ENCODE assay signal across 10 cellular contexts in genomic region chr13:26558912-26559485, GRCh38. TPM values are rescaled to one million over a fixed set of nuclear protein-coding genes. Genes with fewer than 3 reads are reported as not detected.
DNase-seq lines count a peak whose midpoint lies in the region; ATAC-seq and TF ChIP-seq lines count a peak whose summit lies in the region.
"Had no signal": no experiment of that assay in that cellular context is flagged by ENCODE, and none has a peak within 500 bp of the region (broad histone marks: within the 10 kb centered on the region; RNA-seq: fewer than 3 reads in every experiment).

No MANE protein-coding gene starts in this region.

- peak overlapping the region; percentile 63 for H3K4me3 ChIP-seq in lower lobe of right lung
- H3K4me3 ChIP-seq in A673 (ENCODE audit: low read depth, low read length, poor library complexity, severe bottlenecking) = no peak overlapping the region

- peak overlapping the region; percentile 47 for H3K4me3 Mint-ChIP-seq in activated naive CD8-positive, alpha-beta T cell treated with anti-CD3 and anti-CD28 coated beads, Interleukin-2, amount 10 ng/mL, durations not matched to agents 7 days and 5 days

- peaks cover 3% of the 10 kb centered on the region for H3K27me3 ChIP-seq in lower lobe of right lung (ENCODE audit: low read depth)
- peaks cover 64% of the 10 kb centered on the region for H3K27me3 ChIP-seq in A673 (replicated peaks; ENCODE audit: insufficient read depth, low read depth, low read length, poor library complexity)

- H3K27ac Mint-ChIP-seq in activated naive CD8-positive, alpha-beta T cell treated with anti-CD3 and anti-CD28 coated beads, Interleukin-2, amount 10 ng/mL, durations not matched to agents 7 days and 5 days = no peak overlapping the region

- intact Hi-C loops in lower lobe of right lung (cut with DNase I) (no loop called here), A673 (cut with micrococcal nuclease; ENCODE audit: unreplicated experiment) (no loop called here)

- peaks cover 45% of the 10 kb centered on the region for H3K27me3 Mint-ChIP-seq in activated naive CD8-positive, alpha-beta T cell treated with anti-CD3 and anti-CD28 coated beads, Interleukin-2, amount 10 ng/mL, durations not matched to agents 7 days and 5 days

- POLR2A ChIA-PET in activated naive CD8-positive, alpha-beta T cell treated with anti-CD3 and anti-CD28 coated beads, Interleukin-2, amount 10 ng/mL, durations not matched to agents 7 days and 5 days (lab: Charles Lee) = no interaction called here
- POLR2A ChIA-PET in A673 (lab: Charles Lee; ENCODE audit: low non-redundant PET) = no interaction called here

- H3K9me3 ChIP-seq in ES-I3 (ENCODE audit: control insufficient read depth, insufficient read depth, low read length) (no peaks in the 10 kb centered on the region), lower lobe of right lung (no peaks in the 10 kb centered on the region), A673 (ENCODE audit: low read depth, low read length, poor library complexity, severe bottlenecking) (no peaks in the 10 kb centered on the region)

- no peaks in the 10 kb centered on the region for H3K36me3 Mint-ChIP-seq in activated naive CD8-positive, alpha-beta T cell treated with anti-CD3 and anti-CD28 coated beads, Interleukin-2, amount 10 ng/mL, durations not matched to agents 7 days and 5 days

- CTCF ChIA-PET in A673 (lab: Charles Lee) = no interaction called here

- ATAC-seq in activated naive CD8-positive, alpha-beta T cell treated with anti-CD3 and anti-CD28 coated beads, Interleukin-2, amount 10 ng/mL, durations not matched to agents 7 days and 5 days (ENCODE audit: low read depth) = no peak
- ATAC-seq in lower lobe of right lung = no peak

- no peak for DNase-seq in activated naive CD8-positive, alpha-beta T cell treated with anti-CD3 and anti-CD28 coated beads, Interleukin-2, amount 10 ng/mL, durations not matched to agents 7 days and 5 days
- DNase-seq in lower lobe of right lung (no peak), HuH-7.5 (ENCODE audit: low spot score) (no peak), A673 (ENCODE audit: low spot score) (no peak), amniotic stem cell (lab: John Stamatoyannopoulos, UW) (no peak), globus pallidus (ENCODE audit: low spot score) (no peak)
- DNase-seq: erythroblast, NCI-H1048 had no signal

- H3K27ac ChIP-seq in 22Rv1 (peak overlapping the region; percentile 40; the same call in 1 of the 2 replicates), lower lobe of right lung (no peak overlapping the region), A673 (ENCODE audit: low read depth, low read length, poor library complexity, severe bottlenecking) (no peak overlapping the region)

- H3K36me3 ChIP-seq in ES-I3 (ENCODE audit: insufficient read depth, low read length) = no peaks in the 10 kb centered on the region
- no peaks in the 10 kb centered on the region for H3K36me3 ChIP-seq in lower lobe of right lung
- no peaks in the 10 kb centered on the region for H3K36me3 ChIP-seq in A673 (ENCODE audit: insufficient read depth, low read length, poor library complexity, severe bottlenecking)

- H3K4me1 ChIP-seq in ES-I3 (ENCODE audit: insufficient read depth, low read length) (peaks cover 19% of the 10 kb centered on the region), lower lobe of right lung (peaks cover 11% of the 10 kb centered on the region), A673 (ENCODE audit: insufficient read depth, low read length, poor library complexity, severe bottlenecking) (peaks cover 6% of the 10 kb centered on the region)

- no TSS peak for BruUV-seq in A673 (replicated peaks; lab: Mats Ljungman, UMichigan)

- no peak for TF ChIP-seq CTCF in 22Rv1 (IDR thresholded peaks at IDR 0.05)
- no peak for TF ChIP-seq CTCF in lower lobe of right lung (IDR thresholded peaks at IDR 0.05)
- TF ChIP-seq CTCF in A673 (conservative IDR thresholded peaks at IDR 0.05; ENCODE audit: low read depth, low read length) = no peak

- peaks cover 2% of the 10 kb centered on the region for H3K4me1 Mint-ChIP-seq in activated naive CD8-positive, alpha-beta T cell treated with anti-CD3 and anti-CD28 coated beads, Interleukin-2, amount 10 ng/mL, durations not matched to agents 7 days and 5 days

- H3K9ac ChIP-seq in ES-I3 (ENCODE audit: low read depth, low read length) = 0 out of 2 replicates have a peak overlapping the region, but pooled peaks have one; percentile 73

- no peaks in the 10 kb centered on the region for H3K9me3 Mint-ChIP-seq in activated naive CD8-positive, alpha-beta T cell treated with anti-CD3 and anti-CD28 coated beads, Interleukin-2, amount 10 ng/mL, durations not matched to agents 7 days and 5 days

RNA-seq across cellular contexts. Expression of gene WASF3, which starts 1.5 kb away (rescaled TPM):
- total RNA-seq in activated naive CD8-positive, alpha-beta T cell treated with anti-CD3 and anti-CD28 coated beads, Interleukin-2, amount 10 ng/mL, durations not matched to agents 7 days and 5 days = not detected
- 15.4 TPM for total RNA-seq in lower lobe of right lung
- 4.6 and 5.1 TPM in 2 replicates for total RNA-seq in A673 (2021)
